Comparison of ENCODE assay signal across 18 cellular contexts in genomic region chr1:244068563-244068962, GRCh38.
"Had no signal": no experiment of that assay in that cellular context is flagged by ENCODE, and none has a peak within 500 bp of the region (broad histone marks: within the 10 kb centered on the region; RNA-seq: fewer than 3 reads in every experiment).

No MANE protein-coding gene starts in this region.

- H3K9me3 Mint-ChIP-seq: activated CD4-positive, alpha-beta memory T cell treated with anti-CD3 and anti-CD28 coated beads, Interleukin-2, amount 10 ng/mL, durations not matched to agents 7 days and 5 days; activated T-cell treated with anti-CD3 and anti-CD28 coated beads, Interleukin-2, amount 50 U/mL, for 24 hours; nephron progenitor cell; T-cell; WTC11 had no signal

- H3K9me3 ChIP-seq: adrenal gland, spleen, testis, upper lobe of left lung had no signal

- ATAC-seq: activated CD4-positive, alpha-beta T cell treated with anti-CD3 and anti-CD28 coated beads for 36 hours; left colon; stimulated activated memory B cell treated with anti-CD40 and anti-IgM and Interleukin-4, amounts not matched to agents 10 μg/mL and 1 μg/mL and 100 μg/mL, for 72 hours; T-cell; WTC11 had no signal

- H3K36me3 Mint-ChIP-seq: stimulated activated memory B cell treated with anti-CD40 and anti-IgM and Interleukin-4, amounts not matched to agents 10 μg/mL and 1 μg/mL and 100 μg/mL, for 72 hours; T-cell; WTC11 had no signal

- H3K4me1 ChIP-seq: adrenal gland, testis, upper lobe of left lung had no signal

- H3K27ac Mint-ChIP-seq: activated CD4-positive, alpha-beta memory T cell treated with anti-CD3 and anti-CD28 coated beads, Interleukin-2, amount 10 ng/mL, durations not matched to agents 7 days and 5 days; activated CD4-positive, alpha-beta T cell treated with anti-CD3 and anti-CD28 coated beads for 36 hours; nephron progenitor cell; stimulated activated memory B cell treated with anti-CD40 and anti-IgM and Interleukin-4, amounts not matched to agents 10 μg/mL and 1 μg/mL and 100 μg/mL, for 72 hours; T-cell; WTC11 had no signal

- H3K27ac ChIP-seq: spleen, testis, upper lobe of left lung had no signal

- H3K4me3 ChIP-seq: adrenal gland, spleen, testis, upper lobe of left lung had no signal

- H3K4me3 Mint-ChIP-seq: activated CD4-positive, alpha-beta memory T cell treated with anti-CD3 and anti-CD28 coated beads, Interleukin-2, amount 10 ng/mL, durations not matched to agents 7 days and 5 days; activated CD4-positive, alpha-beta T cell treated with anti-CD3 and anti-CD28 coated beads for 36 hours; activated T-cell treated with anti-CD3 and anti-CD28 coated beads, Interleukin-2, amount 50 U/mL, for 24 hours; nephron progenitor cell; stimulated activated memory B cell treated with anti-CD40 and anti-IgM and Interleukin-4, amounts not matched to agents 10 μg/mL and 1 μg/mL and 100 μg/mL, for 72 hours; T-cell; WTC11 had no signal

- H3K4me1 Mint-ChIP-seq: activated CD4-positive, alpha-beta memory T cell treated with anti-CD3 and anti-CD28 coated beads, Interleukin-2, amount 10 ng/mL, durations not matched to agents 7 days and 5 days had no signal

- H3K27me3 ChIP-seq: adrenal gland, testis, upper lobe of left lung had no signal

- H3K27me3 Mint-ChIP-seq: activated CD4-positive, alpha-beta memory T cell treated with anti-CD3 and anti-CD28 coated beads, Interleukin-2, amount 10 ng/mL, durations not matched to agents 7 days and 5 days; activated CD4-positive, alpha-beta T cell treated with anti-CD3 and anti-CD28 coated beads for 36 hours; activated T-cell treated with anti-CD3 and anti-CD28 coated beads, Interleukin-2, amount 50 U/mL, for 24 hours; stimulated activated memory B cell treated with anti-CD40 and anti-IgM and Interleukin-4, amounts not matched to agents 10 μg/mL and 1 μg/mL and 100 μg/mL, for 72 hours; T-cell had no signal

- DNase-seq: activated CD4-positive, alpha-beta memory T cell treated with anti-CD3 and anti-CD28 coated beads, Interleukin-2, amount 10 ng/mL, durations not matched to agents 7 days and 5 days; activated CD4-positive, alpha-beta T cell treated with anti-CD3 and anti-CD28 coated beads for 36 hours; activated naive CD4-positive, alpha-beta T cell treated with anti-CD3 and anti-CD28 coated beads, Interleukin-2, amount 50 U/mL, for 16 hours; activated T-cell treated with anti-CD3 and anti-CD28 coated beads, Interleukin-2, amount 50 U/mL, for 24 hours; effector memory CD4-positive, alpha-beta T cell; left colon; midbrain; nephron progenitor cell; nucleus accumbens; retina; spleen; stimulated activated CD4-positive, alpha-beta T cell treated with anti-CD3 and anti-CD28 coated beads, Interleukin-4, amount 100 ng/mL, for 4 hours; T-cell; testis; upper lobe of left lung had no signal

- H3K36me3 ChIP-seq: adrenal gland, spleen, upper lobe of left lung had no signal
